24 cellular contexts compared by ENCODE assay signal in genomic region chr9:127710204-127710805, GRCh38. TPM values are rescaled to one million over a fixed set of nuclear protein-coding genes. Genes with fewer than 3 reads are reported as not detected.
"Had no signal": no experiment of that assay in that cellular context is flagged by ENCODE, and none has a peak within 500 bp of the region (broad histone marks: within the 10 kb centered on the region; RNA-seq: fewer than 3 reads in every experiment).

No MANE protein-coding gene starts in this region.

- H3K4me3 Mint-ChIP-seq: activated CD8-positive, alpha-beta T cell treated with anti-CD3 and anti-CD28 coated beads, Interleukin-2, amount 10 ng/mL, durations not matched to agents 7 days and 5 days; activated T-cell treated with anti-CD3 and anti-CD28 coated beads, Interleukin-2, amount 50 U/mL, for 24 hours; stimulated activated memory B cell treated with anti-CD40 and anti-IgM and Interleukin-4, amounts not matched to agents 10 μg/mL and 1 μg/mL and 100 μg/mL, for 72 hours had no signal

- H3K9me3 ChIP-seq: gastroesophageal sphincter, heart left ventricle, left lung, neutrophil, sigmoid colon, testis had no signal

- H3K27me3 Mint-ChIP-seq: activated T-cell treated with anti-CD3 and anti-CD28 coated beads, Interleukin-2, amount 50 U/mL, for 24 hours; stimulated activated memory B cell treated with anti-CD40 and anti-IgM and Interleukin-4, amounts not matched to agents 10 μg/mL and 1 μg/mL and 100 μg/mL, for 72 hours; type B pancreatic cell had no signal

- FAIRE-seq: kidney had no signal

- H3K27ac Mint-ChIP-seq: activated CD8-positive, alpha-beta T cell treated with anti-CD3 and anti-CD28 coated beads, Interleukin-2, amount 10 ng/mL, durations not matched to agents 7 days and 5 days; activated T-cell treated with anti-CD3 and anti-CD28 coated beads, Interleukin-2, amount 50 U/mL, for 24 hours; activated T-helper 2 cell treated with anti-CD3 and anti-CD28 coated beads, Interferon-gamma antibody, Interleukin-2, Interleukin-4, amounts not matched to agents 10 μg/mL and 5 μg/mL and 100 μg/mL, durations not matched to agents 14 hours and 24 hours and 36 hours; stimulated activated memory B cell treated with anti-CD40 and anti-IgM and Interleukin-4, amounts not matched to agents 10 μg/mL and 1 μg/mL and 100 μg/mL, for 72 hours had no signal

- H3K36me3 Mint-ChIP-seq: brain, type B pancreatic cell had no signal

- H3K9me3 Mint-ChIP-seq: activated T-cell treated with anti-CD3 and anti-CD28 coated beads, Interleukin-2, amount 50 U/mL, for 24 hours; activated T-helper 2 cell treated with anti-CD3 and anti-CD28 coated beads, Interferon-gamma antibody, Interleukin-2, Interleukin-4, amounts not matched to agents 10 μg/mL and 5 μg/mL and 100 μg/mL, durations not matched to agents 14 hours and 24 hours and 36 hours; stimulated activated memory B cell treated with anti-CD40 and anti-IgM and Interleukin-4, amounts not matched to agents 10 μg/mL and 1 μg/mL and 100 μg/mL, for 72 hours; type B pancreatic cell had no signal

- ATAC-seq: activated CD8-positive, alpha-beta T cell treated with anti-CD3 and anti-CD28 coated beads, Interleukin-2, amount 10 ng/mL, durations not matched to agents 7 days and 5 days; esophagus mucosa; gastroesophageal sphincter; heart left ventricle; left lung; stimulated activated memory B cell treated with anti-CD40 and anti-IgM and Interleukin-4, amounts not matched to agents 10 μg/mL and 1 μg/mL and 100 μg/mL, for 72 hours had no signal

- DNase-seq: activated CD4-positive, CD25-positive, alpha-beta regulatory T cell; activated naive CD4-positive, alpha-beta T cell treated with Interleukin-2 at 50 U/mL for 16 hours; activated T-cell treated with anti-CD3 and anti-CD28 coated beads, Interleukin-2, amount 50 U/mL, for 24 hours; anterior cingulate cortex; cerebellar nuclear complex; cortex of kidney; effector CD4-positive, alpha-beta T cell; kidney; left lung; sigmoid colon; stimulated activated CD4-positive, alpha-beta T cell treated with anti-CD3 and anti-CD28 coated beads, Interleukin-4, amount 100 ng/mL, for 24 hours; SW 1271; testis had no signal

RNA-seq across cellular contexts. Expression of gene CFAP157, which starts 3.5 kb away (rescaled TPM):
- total RNA-seq: esophagus mucosa, lung microvascular endothelial cell, sigmoid colon had no signal

RNA-seq across cellular contexts. Expression of gene TTC16, which starts 5.6 kb away (rescaled TPM):
- total RNA-seq: esophagus mucosa, gastroesophageal sphincter, lung microvascular endothelial cell, myocyte, sigmoid colon had no signal
